In genomic region chr19:41595258-41595889, GRCh38 we compare ENCODE assay signal across 1 cellular context.
TF ChIP-seq lines count a peak whose summit lies in the region.

No MANE protein-coding gene starts in this region.

TF ChIP-seq in H1, 55 proteins besides CTCF, POLR2A, EP300 and RAD21 (continued from another document):
- TF ChIP-seq USF2 (IDR thresholded peaks at IDR 0.05; ENCODE audit: low read length): no peak
- no peak for TF ChIP-seq TCF12 (IDR thresholded peaks at IDR 0.05; ENCODE audit: low read depth, low read length)
- TF ChIP-seq TAF7 (optimal IDR thresholded peaks at IDR 0.05; ENCODE audit: borderline replicate concordance, low read depth, low read length): no peak
- no peak for TF ChIP-seq HDAC2 (IDR thresholded peaks at IDR 0.05; ENCODE audit: borderline replicate concordance in 1 of 2, low read depth in 2 of 2, low read length in 2 of 2)
- TF ChIP-seq E2F6 (IDR thresholded peaks at IDR 0.05): no peak
- TF ChIP-seq SRF (IDR thresholded peaks at IDR 0.05; ENCODE audit: low read depth, low read length): no peak
- no peak for TF ChIP-seq BACH1 (IDR thresholded peaks at IDR 0.05; ENCODE audit: low read length)
- no peak for TF ChIP-seq SIRT6 (IDR thresholded peaks at IDR 0.05; ENCODE audit: low read length)
- no peak for TF ChIP-seq KDM4A (IDR thresholded peaks at IDR 0.05; ENCODE audit: low read depth, low read length, severe bottlenecking)
- no peak for TF ChIP-seq NRF1 (IDR thresholded peaks at IDR 0.05; ENCODE audit: low read depth, low read length)
- TF ChIP-seq SAP30 (IDR thresholded peaks at IDR 0.05; ENCODE audit: insufficient read depth, insufficient replicate concordance, low read length): no peak
- no peak for TF ChIP-seq ATF3 (IDR thresholded peaks at IDR 0.05; ENCODE audit: insufficient read depth, low read depth, low read length)
- no peak for TF ChIP-seq JUN (IDR thresholded peaks at IDR 0.05; ENCODE audit: low read depth, low read length)
- no peak for TF ChIP-seq CEBPB (IDR thresholded peaks at IDR 0.05; ENCODE audit: low read depth, low read length)
- TF ChIP-seq NANOG (IDR thresholded peaks at IDR 0.05; ENCODE audit: insufficient read depth, low read depth, low read length, poor library complexity, severe bottlenecking): no peak
